ENCODE assay signal across 9 cellular contexts in the genomic region with DNA sequence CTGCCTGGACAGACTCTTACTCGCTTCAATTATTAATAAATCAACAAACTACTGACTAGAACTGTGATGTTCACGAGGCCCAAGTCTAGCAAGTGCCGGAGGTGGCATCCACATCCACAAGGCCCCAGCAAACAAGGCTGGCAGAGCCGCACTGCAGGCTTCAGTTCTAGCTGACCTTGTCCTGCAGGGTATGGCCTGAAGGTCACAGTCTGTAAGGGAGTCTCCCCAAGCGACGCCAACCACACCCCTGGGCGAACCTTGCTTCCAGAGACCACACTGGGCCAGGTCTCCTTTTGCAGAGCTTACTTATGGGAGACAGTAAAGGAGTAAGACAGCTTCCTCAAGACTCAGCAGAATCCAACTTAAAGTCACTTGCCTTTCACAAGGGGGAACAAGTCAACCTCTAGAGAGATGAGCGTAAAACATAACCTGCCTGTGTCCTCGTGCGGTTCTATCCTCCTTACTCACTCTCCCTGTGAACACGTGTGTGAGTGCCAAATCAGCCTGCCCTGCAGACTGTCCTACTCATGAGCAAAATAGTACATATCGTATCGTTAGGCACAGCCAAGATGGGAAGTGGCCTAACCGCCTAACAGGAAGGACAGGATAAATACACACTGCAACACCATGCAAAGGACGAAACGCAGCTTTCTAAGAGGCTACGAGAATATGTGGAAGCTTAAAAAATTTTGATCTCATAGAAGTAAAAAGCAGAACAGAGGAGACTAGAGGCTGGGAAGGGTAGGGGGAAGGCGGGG. TPM values are rescaled to one million over a fixed set of nuclear protein-coding genes. Genes with fewer than 3 reads are reported as not detected.
DNase-seq lines count a peak whose midpoint lies in the region; ATAC-seq and TF ChIP-seq lines count a peak whose summit lies in the region.
"Had no signal": no experiment of that assay in that cellular context is flagged by ENCODE, and none has a peak within 500 bp of the region (broad histone marks: within the 10 kb centered on the region; RNA-seq: fewer than 3 reads in every experiment).

No MANE protein-coding gene starts in this region.

- no peaks in the 10 kb centered on the region for H3K27me3 ChIP-seq in OCI-LY3 (ENCODE audit: low read depth, low read length)
- no peaks in the 10 kb centered on the region for H3K27me3 ChIP-seq in duodenal mucosa (ENCODE audit: control insufficient read depth in 1 of 2, insufficient read depth in 2 of 2, low read length in 2 of 2)
- no peaks in the 10 kb centered on the region for H3K27me3 ChIP-seq in osteoblast (ENCODE audit: insufficient read depth, low read length)

- DNase-seq in CD1c-positive myeloid dendritic cell (ENCODE audit: extremely low spot score) (peak; percentile 91), osteoblast (ENCODE audit: insufficient read length, low spot score, missing footprints) (peak; percentile 69), DMS53 (lab: John Stamatoyannopoulos, UW) (no peak), midbrain (lab: John Stamatoyannopoulos, UW) (no peak)
- DNase-seq: RPMI8226 had no signal

- H3K4me2 ChIP-seq in OCI-LY3 (ENCODE audit: low read length) (peak overlapping the region; percentile 59), osteoblast (ENCODE audit: insufficient read depth, low read length) (no peak overlapping the region)

- TF ChIP-seq CTCF in OCI-LY3 (IDR thresholded peaks at IDR 0.05; ENCODE audit: low read depth, low read length) (no peak), osteoblast (IDR thresholded peaks at IDR 0.05; ENCODE audit: extremely low read depth, low read depth, low read length) (no peak)

- peaks cover 15% of the 10 kb centered on the region for H3K36me3 ChIP-seq in OCI-LY3 (replicated peaks; ENCODE audit: low read depth, low read length)
- peaks cover 6% of the 10 kb centered on the region in 2 donors for H3K36me3 ChIP-seq in duodenal mucosa (ENCODE audit: control insufficient read depth in 1 of 2, insufficient read depth in 2 of 2, low read length in 2 of 2)
- H3K36me3 ChIP-seq in osteoblast (ENCODE audit: insufficient read depth, low read length) = no peaks in the 10 kb centered on the region

- H3K27ac ChIP-seq in OCI-LY3 (ENCODE audit: low read length) = peak overlapping the region; percentile 35; the same call in 1 of the 2 replicates
- peak overlapping the region; percentile 26 for H3K27ac ChIP-seq in duodenal mucosa (ENCODE audit: low read depth, low read length)
- H3K27ac ChIP-seq in osteoblast (ENCODE audit: low read depth, low read length) = no peak overlapping the region

- H4K20me1 ChIP-seq in OCI-LY3 (ENCODE audit: insufficient read depth, low read length) (peaks cover 8% of the 10 kb centered on the region; the same call in 1 of the 2 replicates), osteoblast (ENCODE audit: insufficient read depth, low read length) (peaks cover 17% of the 10 kb centered on the region)

- H3K4me1 ChIP-seq in OCI-LY3 (ENCODE audit: low read length) (peaks cover 84% of the 10 kb centered on the region), duodenal mucosa (ENCODE audit: control insufficient read depth in 1 of 2, insufficient read depth in 2 of 2, low read length in 2 of 2) (peaks cover 75 to 76% of the 10 kb centered on the region in 2 donors), osteoblast (ENCODE audit: insufficient read depth, low read length) (peaks cover 22% of the 10 kb centered on the region)

- no peak overlapping the region for H2AFZ ChIP-seq in OCI-LY3 (ENCODE audit: low read depth, low read length)
- no peak overlapping the region for H2AFZ ChIP-seq in osteoblast (ENCODE audit: low read length)

- ATAC-seq in GM18909 (IDR thresholded peaks at IDR 0.05; ENCODE audit: poor library complexity, unreplicated experiment) (no peak), HG02642 (IDR thresholded peaks at IDR 0.05; ENCODE audit: poor library complexity, unreplicated experiment) (no peak)

- peaks cover 77% of the 10 kb centered on the region for H3K79me2 ChIP-seq in OCI-LY3 (ENCODE audit: low read length)
- peaks cover 22% of the 10 kb centered on the region for H3K79me2 ChIP-seq in osteoblast (ENCODE audit: insufficient read depth, low read length)

- H3K9me3 ChIP-seq in OCI-LY3 (ENCODE audit: insufficient read depth, low read length) (no peaks in the 10 kb centered on the region), duodenal mucosa (ENCODE audit: control insufficient read depth in 1 of 2, low read length in 2 of 2) (no peaks in the 10 kb centered on the region), osteoblast (ENCODE audit: low read depth, low read length) (no peaks in the 10 kb centered on the region)

- H3K4me3 ChIP-seq in OCI-LY3 (ENCODE audit: low read length) (peak overlapping the region; percentile 21), duodenal mucosa (ENCODE audit: low read depth in 1 of 2, low read length in 2 of 2) (no peak overlapping the region), osteoblast (ENCODE audit: insufficient read depth, low read length) (no peak overlapping the region)

- peak overlapping the region; percentile 38; the same call in 1 of the 2 replicates for H3K9ac ChIP-seq in OCI-LY3 (ENCODE audit: low read length)
- peak overlapping the region in 1 of 2 donors; percentile 39 for H3K9ac ChIP-seq in duodenal mucosa (ENCODE audit: low read depth in 1 of 2, low read length in 2 of 2)

RNA-seq across cellular contexts. Expression of a gene that starts 22.7 kb away (rescaled TPM):
- 12.1 and 12.7 TPM in 2 replicates for total RNA-seq in osteoblast

Comparison
In these comparisons a context has a peak if more than half of its experiments do, and no peak if none do; other contexts are left out.
1. DNase-seq: peak in CD1c-positive myeloid dendritic cell (single experiment) and osteoblast (single experiment); none in DMS53 (single experiment) and midbrain (single experiment).